ENCODE assay signal across 8 cellular contexts in the genomic region with DNA sequence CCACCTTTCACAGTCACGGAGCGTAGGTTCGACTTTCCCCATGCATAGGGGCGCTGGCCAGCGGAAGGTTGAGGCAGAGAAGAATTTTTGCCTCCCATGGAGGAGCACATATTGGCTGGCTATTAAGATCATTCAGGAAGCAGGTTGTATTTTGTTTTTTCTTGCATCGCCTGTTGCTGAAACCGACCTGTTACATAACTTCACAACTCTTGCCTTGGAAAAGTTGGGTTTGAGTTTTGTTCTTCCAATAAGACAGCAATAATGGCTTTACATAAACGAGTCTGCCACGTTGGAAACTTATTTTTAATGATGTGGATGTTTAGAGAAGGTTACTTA. TPM values are rescaled to one million over a fixed set of nuclear protein-coding genes. Genes with fewer than 3 reads are reported as not detected.
DNase-seq lines count a peak whose midpoint lies in the region; ATAC-seq, FAIRE-seq and TF ChIP-seq lines count a peak whose summit lies in the region.

No MANE protein-coding gene starts in this region.

- peak; percentile 27 for DNase-seq in ELR (ENCODE audit: low read depth)
- DNase-seq in NCI-H69 (lab: John Stamatoyannopoulos, UW), result peak; percentile 54
- no peak for DNase-seq in H1 (ENCODE audit: low read depth in 1 of 2, low spot score in 2 of 2)
- no peak for DNase-seq in osteocyte (ENCODE audit: extremely low spot score, unreplicated experiment)
- no peak for DNase-seq in DMS53 (lab: John Stamatoyannopoulos, UW)
- DNase-seq in COLO668 (lab: John Stamatoyannopoulos, UW; ENCODE audit: unreplicated experiment), result no peak

- no peak overlapping the region for H2BK15ac ChIP-seq in H1 (ENCODE audit: low read length)

- no peak overlapping the region for H3K27ac ChIP-seq in H1 (ENCODE audit: low read depth, low read length)

- H3K4me3 ChIP-seq in H1 (ENCODE audit: extremely low read depth in 1 of 4, insufficient read depth in 2 of 4, low read depth in 3 of 4, low read length in 4 of 4), result peak overlapping the region; percentile 80 to 99 (median 84)

- peaks cover 0 to 6% (median 0%) of the 10 kb centered on the region in 4 experiments; a peak in 2 of 7 replicates for H3K27me3 ChIP-seq in H1 (replicated peaks in 1 of 4; ENCODE audit: control insufficient read depth in 3 of 4, extremely low read depth in 1 of 4, insufficient read depth in 3 of 4, low read length in 3 of 4)

- no peak for TF ChIP-seq CTCF in H1 (IDR thresholded peaks at IDR 0.05; ENCODE audit: control extremely low read depth in 1 of 3, insufficient read depth in 1 of 3, low read depth in 1 of 3, low read length in 3 of 3)
- TF ChIP-seq CTCF in osteocyte (IDR thresholded peaks at IDR 0.05), result no peak

- H2AK5ac ChIP-seq in H1 (ENCODE audit: low read depth, low read length), result no peak overlapping the region

- H2BK5ac ChIP-seq in H1 (ENCODE audit: low read depth, low read length), result no peak overlapping the region; the same call in 1 of the 2 replicates

- no peaks in the 10 kb centered on the region for H3K27me3 Mint-ChIP-seq in osteocyte (ENCODE audit: unreplicated experiment)

- no peak overlapping the region for H3K56ac ChIP-seq in H1 (replicated peaks; ENCODE audit: insufficient read length, low read depth, low read length)

- WGBS in H1 (ENCODE audit: extremely low coverage in 1 of 2, insufficient coverage in 1 of 2, insufficient read length in 1 of 2, insufficient replicate concordance in 2 of 2, low coverage in 1 of 2, low lambda C conversion rate in 2 of 2, missing lambda C conversion rate in 1 of 2), 2 experiments, result 21% methylated on average over 9 of the region's 9 CpGs; no CpG with 5 or more reads in 1 of the 2 experiments

- H3K4ac ChIP-seq in H1 (replicated peaks; ENCODE audit: insufficient read length, low read depth, low read length), result no peak overlapping the region

- H4K8ac ChIP-seq in H1 (ENCODE audit: extremely low read depth, insufficient read depth, low read length), result peak overlapping the region; percentile 91; the same call in 1 of the 2 replicates

- H3K23me2 ChIP-seq in H1 (ENCODE audit: low read depth, low read length), result peaks cover 11% of the 10 kb centered on the region

- CTCF ChIA-PET in H1 (lab: Charles Lee; ENCODE audit: partially characterized antibody), result interaction anchor here (0.9 to 10.4 kb wide), 10 partner anchors 10 to 313 kb away, joined by 3 to 79 read pairs (median 4); no protein-coding TSS in a partner anchor

- no peak overlapping the region for H4K5ac ChIP-seq in H1 (ENCODE audit: insufficient read length, low read depth, low read length)

- H3K4me3 Mint-ChIP-seq in osteocyte (ENCODE audit: unreplicated experiment), result peak overlapping the region; percentile 93

- H3K18ac ChIP-seq in H1 (ENCODE audit: extremely low read depth, low read length), result no peak overlapping the region

- H3K9ac ChIP-seq in H1 (replicated peaks in 1 of 4; ENCODE audit: extremely low read depth in 1 of 4, low read depth in 3 of 4, low read length in 3 of 4), result peak overlapping the region; percentile 46 to 86 (median 78)

- H3K27ac Mint-ChIP-seq in osteocyte (ENCODE audit: unreplicated experiment), result peak overlapping the region; percentile 89

- H3K4me1 Mint-ChIP-seq in osteocyte (ENCODE audit: unreplicated experiment), result peaks cover 37% of the 10 kb centered on the region

- TF ChIP-seq EP300 in H1 (IDR thresholded peaks at IDR 0.05; ENCODE audit: borderline replicate concordance in 1 of 2, low read depth in 2 of 2, low read length in 2 of 2), result no peak

- H3K79me1 ChIP-seq in H1 (ENCODE audit: low read depth, low read length), result peaks cover 20% of the 10 kb centered on the region

- H3K36me3 Mint-ChIP-seq in osteocyte (ENCODE audit: unreplicated experiment), result peaks cover 8% of the 10 kb centered on the region

- peaks cover 0 to 13% (median 7%) of the 10 kb centered on the region in 4 experiments; a peak in 4 of 8 replicates for H3K36me3 ChIP-seq in H1 (ENCODE audit: control insufficient read depth in 2 of 4, insufficient read depth in 4 of 4, low read length in 3 of 4)

- no peaks in the 10 kb centered on the region for H3K9me3 ChIP-seq in H1 (ENCODE audit: insufficient read depth in 2 of 2, low read depth in 1 of 2, low read length in 1 of 2)

- TF ChIP-seq POLR2A in H1 (IDR thresholded peaks at IDR 0.05; ENCODE audit: control extremely low read depth in 1 of 2, low read depth in 2 of 2, low read length in 2 of 2), result no peak

- H4K20me1 ChIP-seq in H1 (replicated peaks in 1 of 2; ENCODE audit: control insufficient read depth in 1 of 2, insufficient read depth in 2 of 2, low read length in 2 of 2), result peaks cover 36 to 44% of the 10 kb centered on the region in 2 experiments

- H3K14ac ChIP-seq in H1 (ENCODE audit: insufficient read length), result no peak overlapping the region

- H2BK120ac ChIP-seq in H1 (replicated peaks; ENCODE audit: low read depth, low read length), result no peak overlapping the region

- H3K79me2 ChIP-seq in H1 (ENCODE audit: control insufficient read depth in 1 of 2, insufficient read depth in 2 of 2, low read length in 2 of 2), result peaks cover 34 to 58% of the 10 kb centered on the region in 2 experiments

- H4K91ac ChIP-seq in H1 (replicated peaks; ENCODE audit: insufficient read length, low read length), result no peak overlapping the region

- POLR2A ChIA-PET in H1 (lab: Charles Lee; ENCODE audit: partially characterized antibody), result interaction anchor here (1.1 to 3.4 kb wide), 6 partner anchors 8 to 61 kb away, joined by 3 to 18 read pairs (median 6); partner anchors contain the start of gene COMP

- H3K23ac ChIP-seq in H1 (ENCODE audit: insufficient read length), result no peak overlapping the region

- no peak overlapping the region for H2AFZ ChIP-seq in H1 (ENCODE audit: low read length)

- peak overlapping the region; percentile 87 to 95 for H3K4me2 ChIP-seq in H1 (ENCODE audit: insufficient read depth in 1 of 2, low read depth in 2 of 2, low read length in 2 of 2)

- no peak for ATAC-seq in HG02759 (IDR thresholded peaks at IDR 0.05; ENCODE audit: unreplicated experiment)
- no peak for ATAC-seq in GM18520 (IDR thresholded peaks at IDR 0.05; ENCODE audit: unreplicated experiment)

- H3K4me1 ChIP-seq in H1 (replicated peaks in 1 of 4; ENCODE audit: control insufficient read depth in 3 of 4, insufficient read depth in 4 of 4, low read length in 3 of 4), result peaks cover 3 to 15% (median 10%) of the 10 kb centered on the region in 4 experiments

- FAIRE-seq in H1 (lab: Jason Lieb, UNC), result no peak

- no peak overlapping the region for H2BK12ac ChIP-seq in H1 (ENCODE audit: low read depth, low read length)

- no peak for TF ChIP-seq RAD21 in H1 (IDR thresholded peaks at IDR 0.05 in 1 of 2, conservative IDR thresholded peaks at IDR 0.05 in 1 of 2; ENCODE audit: low read depth in 2 of 2, low read length in 2 of 2)

- H3K9me3 Mint-ChIP-seq in osteocyte (ENCODE audit: unreplicated experiment), result no peaks in the 10 kb centered on the region

- H2BK20ac ChIP-seq in H1 (ENCODE audit: low read length), result no peak overlapping the region

TF ChIP-seq in H1, 55 proteins besides CTCF, POLR2A, EP300 and RAD21:
- TF ChIP-seq NANOG (IDR thresholded peaks at IDR 0.05; ENCODE audit: insufficient read depth, low read depth, low read length, poor library complexity, severe bottlenecking), result no peak
- TF ChIP-seq SUZ12 (IDR thresholded peaks at IDR 0.05; ENCODE audit: low read length), result no peak

RNA-seq across cellular contexts. Expression of gene UPF1, which starts 1.4 kb away (rescaled TPM):
- total RNA-seq in H1 (2021; fragmentation: NEBNext Ultra II Directional; extraction: Animal tissue kit (Norgen Biotek cat#: 25700)), result 62.0 and 64.6 TPM in 2 replicates
- 46.4 and 77.0 TPM in 2 replicates for polyA plus RNA-seq in H1 (2011; rRNA removed)
- polyA plus RNA-seq in H1 (2011; cell fraction: cytosol; rRNA removed), result 21.2 TPM
- 103 TPM for polyA plus RNA-seq in H1 (2011; cell fraction: nucleus; rRNA removed)
- polyA plus RNA-seq in H1 (2012, experiment 1 of 2), result 27.7 to 47.4 TPM (median 46.0 TPM) in 4 replicates
- polyA plus RNA-seq in H1 (2012, experiment 2 of 2), result 32.1 TPM
- polyA plus RNA-seq in H1 (2013, experiment 1 of 2), result 28.2 TPM
- 27.5 TPM for polyA plus RNA-seq in H1 (2013, experiment 2 of 2)
- polyA minus RNA-seq in H1 (2011; rRNA and poly(A)+ RNA removed), result 70.9 and 84.6 TPM in 2 replicates
- 56.1 TPM for polyA minus RNA-seq in H1 (2011; cell fraction: cytosol; rRNA and poly(A)+ RNA removed)
- polyA minus RNA-seq in H1 (2011; cell fraction: nucleus; rRNA and poly(A)+ RNA removed), result 58.3 TPM
- total RNA-seq in osteocyte, result 58.0 and 64.2 TPM in 2 replicates

RNA-seq across cellular contexts. Expression of gene COMP, which starts 42.0 kb away (rescaled TPM):
- total RNA-seq in H1 (2021; fragmentation: NEBNext Ultra II Directional; extraction: Animal tissue kit (Norgen Biotek cat#: 25700)), result 0.17 and 0.25 TPM in 2 replicates
- polyA plus RNA-seq in H1 (2011; rRNA removed), result 0.17 and 0.35 TPM in 2 replicates
- 0.37 TPM for polyA plus RNA-seq in H1 (2011; cell fraction: cytosol; rRNA removed)
- polyA plus RNA-seq in H1 (2011; cell fraction: nucleus; rRNA removed), result 0.91 TPM
- polyA plus RNA-seq in H1 (2012, experiment 1 of 2), result 0.09 to 0.24 TPM (median 0.16 TPM) in 3 of 4 replicates, not detected in the other
- 0.09 TPM for polyA plus RNA-seq in H1 (2012, experiment 2 of 2)
- polyA plus RNA-seq in H1 (2013, experiment 1 of 2), result 0.16 TPM
- polyA plus RNA-seq in H1 (2013, experiment 2 of 2), result 0.15 TPM
- polyA minus RNA-seq in H1 (2011; rRNA and poly(A)+ RNA removed), result 0.19 and 0.29 TPM in 2 replicates
- polyA minus RNA-seq in H1 (2011; cell fraction: cytosol; rRNA and poly(A)+ RNA removed), result not detected
- not detected for polyA minus RNA-seq in H1 (2011; cell fraction: nucleus; rRNA and poly(A)+ RNA removed)
- total RNA-seq in osteocyte, result 0.13 and 0.57 TPM in 2 replicates

Comparison
In these comparisons a context has a peak if more than half of its experiments do, and no peak if none do; other contexts are left out.
1. DNase-seq: peak in ELR (single experiment) and NCI-H69 (single experiment); none in H1 (0 of 2), osteocyte (single experiment), DMS53 (single experiment) and COLO668 (single experiment).